10 cellular contexts compared by ENCODE assay signal in genomic region chr12:125203145-125203765, GRCh38.
DNase-seq lines count a peak whose midpoint lies in the region; ATAC-seq and TF ChIP-seq lines count a peak whose summit lies in the region.
"Had no signal": no experiment of that assay in that cellular context is flagged by ENCODE, and none has a peak within 500 bp of the region (broad histone marks: within the 10 kb centered on the region; RNA-seq: fewer than 3 reads in every experiment).

No MANE protein-coding gene starts in this region.

- peaks cover 0 to 8% of the 10 kb centered on the region in 2 donors for H3K9me3 Mint-ChIP-seq in stimulated activated naive CD8-positive, alpha-beta T cell treated with anti-CD3 and anti-CD28 coated beads, Interleukin-15, amount 100 ng/mL, for 72 hours
- H3K9me3 Mint-ChIP-seq: effector memory CD8-positive, alpha-beta T cell had no signal

- no peak overlapping the region for H3K4me3 Mint-ChIP-seq in stimulated activated naive CD8-positive, alpha-beta T cell treated with anti-CD3 and anti-CD28 coated beads, Interleukin-15, amount 100 ng/mL, for 72 hours
- H3K4me3 Mint-ChIP-seq: effector memory CD8-positive, alpha-beta T cell had no signal

- ATAC-seq in stimulated activated naive CD8-positive, alpha-beta T cell treated with anti-CD3 and anti-CD28 coated beads, Interleukin-15, Interleukin-2, amounts not matched to agents 100 U/mL and 50 U/mL, for 24 hours, result peak; percentile 36
- ATAC-seq in stimulated activated naive CD8-positive, alpha-beta T cell treated with anti-CD3 and anti-CD28 coated beads, Interleukin-15, amount 100 ng/mL, for 72 hours, result no peak
- ATAC-seq: effector memory CD8-positive, alpha-beta T cell had no signal

- no peaks in the 10 kb centered on the region for H3K4me1 Mint-ChIP-seq in stimulated activated naive CD8-positive, alpha-beta T cell treated with anti-CD3 and anti-CD28 coated beads, Interleukin-15, amount 100 ng/mL, for 72 hours

- DNase-seq in stimulated activated naive CD8-positive, alpha-beta T cell treated with anti-CD3 and anti-CD28 coated beads, Interleukin-15, Interleukin-2, amounts not matched to agents 100 U/mL and 50 U/mL, for 24 hours, result no peak
- no peak for DNase-seq in stimulated activated naive CD8-positive, alpha-beta T cell treated with anti-CD3 and anti-CD28 coated beads, Interleukin-15, amount 100 ng/mL, for 72 hours
- peak; percentile 40 for DNase-seq in NCI-H1694 (lab: John Stamatoyannopoulos, UW)
- peak; percentile 11 for DNase-seq in epithelial cell of esophagus (ENCODE audit: low read depth)
- no peak for DNase-seq in effector CD4-positive, alpha-beta T cell
- DNase-seq in activated T-cell treated with anti-CD3 and anti-CD28 coated beads, Interleukin-2, amount 50 U/mL, for 1 hour, result no peak
- DNase-seq in stimulated activated CD4-positive, alpha-beta T cell treated with anti-CD3 and anti-CD28 coated beads, Interleukin-15, amount 100 ng/mL, for 24 hours, result no peak
- no peak for DNase-seq in activated T-cell treated with anti-CD3 and anti-CD28 coated beads, Interleukin-2, amount 50 U/mL, for 48 hours
- DNase-seq: effector memory CD8-positive, alpha-beta T cell had no signal

- no peak overlapping the region for H3K4me3 ChIP-seq in epithelial cell of esophagus (ENCODE audit: low read length)
- H3K4me3 ChIP-seq: SJCRH30 had no signal

- H3K27me3 Mint-ChIP-seq in stimulated activated naive CD8-positive, alpha-beta T cell treated with anti-CD3 and anti-CD28 coated beads, Interleukin-15, amount 100 ng/mL, for 72 hours, result peaks cover 53% of the 10 kb centered on the region

- TF ChIP-seq CTCF in epithelial cell of esophagus (IDR thresholded peaks at IDR 0.05; ENCODE audit: insufficient read depth, low read depth, low read length, missing control alignments), result peak; percentile 66

- no peak overlapping the region for H3K27ac Mint-ChIP-seq in stimulated activated naive CD8-positive, alpha-beta T cell treated with anti-CD3 and anti-CD28 coated beads, Interleukin-15, amount 100 ng/mL, for 72 hours
- H3K27ac Mint-ChIP-seq: effector memory CD8-positive, alpha-beta T cell had no signal

Comparison
In these comparisons a context has a peak if more than half of its experiments do, and no peak if none do; other contexts are left out.
1. DNase-seq: peak in NCI-H1694 (single experiment) and epithelial cell of esophagus (single experiment); none in stimulated activated naive CD8-positive, alpha-beta T cell treated with anti-CD3 and anti-CD28 coated beads, Interleukin-15, Interleukin-2, amounts not matched to agents 100 U/mL and 50 U/mL, for 24 hours (single experiment), stimulated activated naive CD8-positive, alpha-beta T cell treated with anti-CD3 and anti-CD28 coated beads, Interleukin-15, amount 100 ng/mL, for 72 hours (0 of 2), effector CD4-positive, alpha-beta T cell (single experiment), activated T-cell treated with anti-CD3 and anti-CD28 coated beads, Interleukin-2, amount 50 U/mL, for 1 hour (single experiment), stimulated activated CD4-positive, alpha-beta T cell treated with anti-CD3 and anti-CD28 coated beads, Interleukin-15, amount 100 ng/mL, for 24 hours (single experiment) and activated T-cell treated with anti-CD3 and anti-CD28 coated beads, Interleukin-2, amount 50 U/mL, for 48 hours (0 of 2).